In the genomic region with DNA sequence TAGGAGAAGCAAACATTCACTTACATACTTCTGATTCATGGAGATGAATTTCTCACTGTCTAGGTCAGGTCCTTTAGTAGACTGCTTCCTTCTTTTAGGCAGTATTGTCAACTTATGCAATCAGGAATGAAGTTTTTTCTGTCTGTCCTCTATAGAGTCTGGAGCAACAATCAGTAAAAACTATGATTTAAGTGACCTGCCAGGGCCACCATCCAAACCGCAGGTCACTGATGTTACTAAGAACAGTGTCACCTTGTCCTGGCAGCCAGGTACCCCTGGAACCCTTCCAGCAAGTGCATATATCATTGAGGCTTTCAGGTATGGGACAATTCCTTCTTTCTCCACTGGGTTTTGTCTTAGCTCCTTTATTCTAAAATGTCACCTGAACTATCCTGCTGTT, we compare ENCODE assay signal across 26 cellular contexts.
"Had no signal": no experiment of that assay in that cellular context is flagged by ENCODE, and none has a peak within 500 bp of the region (broad histone marks: within the 10 kb centered on the region; RNA-seq: fewer than 3 reads in every experiment).

No MANE protein-coding gene starts in this region.

- H3K4me3 Mint-ChIP-seq: activated B cell treated with CpG ODN at 0.5 μM for 24 hours; activated CD4-positive, alpha-beta T cell treated with anti-CD3 and anti-CD28 coated beads for 36 hours; activated T-cell treated with anti-CD3 and anti-CD28 coated beads, Interleukin-2, amount 50 U/mL, for 24 hours; activated T-helper 17 cell treated with anti-CD3 and anti-CD28 coated beads, Interleukin-2, amount 50 U/mL, for 72 hours; naive thymus-derived CD4-positive, alpha-beta T cell; neural crest cell; stimulated activated naive B cell treated with anti-CD40 and anti-IgM and Interleukin-4, amounts not matched to agents 10 μg/mL and 1 μg/mL and 100 μg/mL, for 72 hours; T-cell; type B pancreatic cell had no signal

- DNase-seq: activated B cell treated with CpG ODN at 0.5 μM for 24 hours; activated CD4-positive, alpha-beta T cell treated with anti-CD3 and anti-CD28 coated beads for 36 hours; activated CD4-positive, alpha-beta T cell treated with anti-CD3 and anti-CD28 coated beads, Interleukin-2, amount 50 U/mL, for 4 hours; activated CD8-positive, alpha-beta memory T cell treated with anti-CD3 and anti-CD28 coated beads for 24 hours; activated CD8-positive, alpha-beta memory T cell treated with anti-CD3 and anti-CD28 coated beads, Interleukin-2, amount 50 U/mL, for 4 hours; activated T-cell treated with anti-CD3 and anti-CD28 coated beads, Interleukin-2, amount 50 U/mL, for 24 hours; amniotic stem cell; colonic mucosa; dorsolateral prefrontal cortex; foreskin fibroblast; heart right ventricle; lower lobe of right lung; naive thymus-derived CD4-positive, alpha-beta T cell; occipital lobe; retina; stimulated activated CD4-positive, alpha-beta T cell treated with anti-CD3 and anti-CD28 coated beads, Interleukin-2, amount 100 ng/mL, for 48 hours; stimulated activated CD8-positive, alpha-beta memory T cell treated with anti-CD3 and anti-CD28 coated beads, Interleukin-4, amount 100 ng/mL, for 48 hours; stimulated activated naive B cell treated with anti-CD40 and anti-IgM and Interleukin-4, amounts not matched to agents 10 μg/mL and 1 μg/mL and 100 μg/mL, for 72 hours; T-cell had no signal

- H3K27ac ChIP-seq: breast epithelium, colonic mucosa, dorsolateral prefrontal cortex, heart right ventricle, lower lobe of right lung, thoracic aorta had no signal

- H3K4me1 Mint-ChIP-seq: activated B cell treated with CpG ODN at 0.5 μM for 24 hours; activated CD4-positive, alpha-beta T cell treated with anti-CD3 and anti-CD28 coated beads for 36 hours; activated T-helper 17 cell treated with anti-CD3 and anti-CD28 coated beads, Interleukin-2, amount 50 U/mL, for 72 hours; naive thymus-derived CD4-positive, alpha-beta T cell; neural crest cell; stimulated activated naive B cell treated with anti-CD40 and anti-IgM and Interleukin-4, amounts not matched to agents 10 μg/mL and 1 μg/mL and 100 μg/mL, for 72 hours; T-cell had no signal

- H3K27me3 ChIP-seq: breast epithelium, colonic mucosa, dorsolateral prefrontal cortex, heart right ventricle had no signal

- H3K9me3 Mint-ChIP-seq: neural crest cell, type B pancreatic cell had no signal

- H3K27ac Mint-ChIP-seq: activated B cell treated with CpG ODN at 0.5 μM for 24 hours; activated CD4-positive, alpha-beta T cell treated with anti-CD3 and anti-CD28 coated beads for 36 hours; activated naive CD4-positive, alpha-beta T cell treated with anti-CD3 and anti-CD28 coated beads, Interleukin-2, amount 50 U/mL, for 72 hours; activated T-cell treated with anti-CD3 and anti-CD28 coated beads, Interleukin-2, amount 50 U/mL, for 24 hours; activated T-helper 17 cell treated with anti-CD3 and anti-CD28 coated beads, Interleukin-2, amount 50 U/mL, for 72 hours; naive thymus-derived CD4-positive, alpha-beta T cell; stimulated activated naive B cell treated with anti-CD40 and anti-IgM and Interleukin-4, amounts not matched to agents 10 μg/mL and 1 μg/mL and 100 μg/mL, for 72 hours; T-cell; type B pancreatic cell had no signal

- H3K36me3 ChIP-seq: breast epithelium, colonic mucosa, heart right ventricle, lower lobe of right lung, thoracic aorta had no signal

- H3K36me3 Mint-ChIP-seq: naive thymus-derived CD4-positive, alpha-beta T cell; stimulated activated naive B cell treated with anti-CD40 and anti-IgM and Interleukin-4, amounts not matched to agents 10 μg/mL and 1 μg/mL and 100 μg/mL, for 72 hours; T-cell; type B pancreatic cell had no signal

- ATAC-seq: activated CD4-positive, alpha-beta T cell treated with anti-CD3 and anti-CD28 coated beads for 36 hours; activated naive CD4-positive, alpha-beta T cell treated with anti-CD3 and anti-CD28 coated beads, Interleukin-2, amount 50 U/mL, for 72 hours; activated T-helper 17 cell treated with anti-CD3 and anti-CD28 coated beads, Interleukin-2, amount 50 U/mL, for 72 hours; heart right ventricle; lower lobe of right lung; naive thymus-derived CD4-positive, alpha-beta T cell; stimulated activated naive B cell treated with anti-CD40 and anti-IgM and Interleukin-4, amounts not matched to agents 10 μg/mL and 1 μg/mL and 100 μg/mL, for 72 hours; T-cell had no signal

- H3K4me3 ChIP-seq: breast epithelium, colonic mucosa, dorsolateral prefrontal cortex, heart right ventricle, lower lobe of right lung, thoracic aorta had no signal

- H3K9me3 ChIP-seq: breast epithelium, colonic mucosa, heart right ventricle, lower lobe of right lung, thoracic aorta had no signal

- H3K27me3 Mint-ChIP-seq: activated B cell treated with CpG ODN at 0.5 μM for 24 hours; activated CD4-positive, alpha-beta T cell treated with anti-CD3 and anti-CD28 coated beads for 36 hours; activated T-cell treated with anti-CD3 and anti-CD28 coated beads, Interleukin-2, amount 50 U/mL, for 24 hours; activated T-helper 17 cell treated with anti-CD3 and anti-CD28 coated beads, Interleukin-2, amount 50 U/mL, for 72 hours; naive thymus-derived CD4-positive, alpha-beta T cell; stimulated activated naive B cell treated with anti-CD40 and anti-IgM and Interleukin-4, amounts not matched to agents 10 μg/mL and 1 μg/mL and 100 μg/mL, for 72 hours; T-cell; type B pancreatic cell had no signal

- H3K4me1 ChIP-seq: breast epithelium, colonic mucosa, heart right ventricle, lower lobe of right lung had no signal

- FAIRE-seq: keratinocyte had no signal
